2 cellular contexts compared by ENCODE assay signal in genomic region chr12:57517718-57518117, GRCh38.
TF ChIP-seq lines count a peak whose summit lies in the region.

No MANE protein-coding gene starts in this region.

TF ChIP-seq in A549, 52 proteins besides CTCF, POLR2A, EP300 and RAD21:
- 0 out of 2 replicates have a peak, but pooled peaks have one; percentile 15 for TF ChIP-seq POLR2AphosphoS2 (conservative IDR thresholded peaks at IDR 0.05; ENCODE audit: low read length)
TF ChIP-seq in A549: peak in this region for 1; not testable (repeated sequence) for 51.

TF ChIP-seq in HepG2, 621 proteins besides CTCF, POLR2A, EP300 and RAD21:
- TF ChIP-seq POLR2G (IDR thresholded peaks at IDR 0.05; ENCODE audit: low read depth, low read length): peak; percentile 21; the same call in 1 of the 2 replicates
- peak; percentile 63 for TF ChIP-seq RBFOX2 (IDR thresholded peaks at IDR 0.05; ENCODE audit: low read depth, low read length)
TF ChIP-seq in HepG2: peak in this region for 2; not testable (repeated sequence) for 619.
